In genomic region chr6:155549928-155550327, GRCh38 we compare ENCODE assay signal across 1 cellular context.
TF ChIP-seq lines count a peak whose summit lies in the region.

No MANE protein-coding gene starts in this region.

TF ChIP-seq in GM23338, 12 proteins besides CTCF, POLR2A, EP300 and RAD21 (continued from another document):
- TF ChIP-seq ZNF462 (CRISPR knock-in tag; IDR thresholded peaks at IDR 0.05), result no peak
- TF ChIP-seq POLR2AphosphoS5 (IDR thresholded peaks at IDR 0.05; ENCODE audit: low read depth), result no peak
- no peak for TF ChIP-seq CREB1 (CRISPR knock-in tag; IDR thresholded peaks at IDR 0.05; ENCODE audit: low read depth)
- no peak for TF ChIP-seq ZNF114 (CRISPR knock-in tag; IDR thresholded peaks at IDR 0.05)
- TF ChIP-seq ZNF331 (CRISPR knock-in tag; IDR thresholded peaks at IDR 0.05; ENCODE audit: low read depth), result no peak
- no peak for TF ChIP-seq EZH2phosphoT487 (IDR thresholded peaks at IDR 0.05; ENCODE audit: unreplicated experiment)
- no peak for TF ChIP-seq JUNB (IDR thresholded peaks at IDR 0.05; ENCODE audit: unreplicated experiment)
